In the genomic region with DNA sequence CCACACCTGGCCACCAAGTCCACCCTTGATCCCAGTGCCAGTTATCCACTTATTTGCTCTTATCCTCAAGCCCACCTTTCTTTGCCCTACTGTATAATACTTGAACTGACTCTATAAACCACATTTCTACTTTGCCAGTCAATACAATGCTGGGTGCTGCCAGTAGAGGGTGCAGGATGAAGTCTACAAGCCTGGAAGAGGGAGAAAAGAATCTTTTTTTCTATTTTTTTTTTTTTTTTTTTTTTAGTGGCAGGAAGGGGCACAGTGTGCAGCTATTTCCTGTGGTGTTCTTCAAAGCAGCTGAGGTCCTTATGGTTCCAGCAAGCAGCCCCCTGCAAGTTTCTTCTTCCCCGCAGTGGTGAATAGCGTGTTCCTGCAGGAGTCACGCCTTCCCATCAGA, we compare ENCODE assay signal across 9 cellular contexts. TPM values are rescaled to one million over a fixed set of nuclear protein-coding genes. Genes with fewer than 3 reads are reported as not detected.
DNase-seq lines count a peak whose midpoint lies in the region; ATAC-seq and TF ChIP-seq lines count a peak whose summit lies in the region.
"Had no signal": no experiment of that assay in that cellular context is flagged by ENCODE, and none has a peak within 500 bp of the region (broad histone marks: within the 10 kb centered on the region; RNA-seq: fewer than 3 reads in every experiment).

No MANE protein-coding gene starts in this region.

- no peak overlapping the region for H3K27ac ChIP-seq in AG04450 (ENCODE audit: low read depth, low read length)
- no peak overlapping the region for H3K27ac ChIP-seq in OCI-LY7 (ENCODE audit: low read depth, low read length, poor library complexity, severe bottlenecking)

- BruUV-seq in OCI-LY7 (replicated peaks; lab: Mats Ljungman, UMichigan): no TSS peak

- no peaks in the 10 kb centered on the region for H3K36me3 ChIP-seq in OCI-LY7 (ENCODE audit: insufficient read depth, low read length)

- POLR2A ChIA-PET in AG04450 (lab: Yijun Ruan, JAX): interaction anchor here (0.6 kb wide), 1 partner anchor 590 kb away, joined by 3 read pairs; no protein-coding TSS in a partner anchor
- POLR2A ChIA-PET in OCI-LY7 (lab: Charles Lee): no interaction called here

- no peaks in the 10 kb centered on the region for H3K9me2 ChIP-seq in OCI-LY7 (ENCODE audit: insufficient read depth, low read length)

- H3K4me1 ChIP-seq in OCI-LY7 (ENCODE audit: insufficient read depth, low read length, poor library complexity, severe bottlenecking): peaks cover 36% of the 10 kb centered on the region

- no peak overlapping the region for H3K4me3 ChIP-seq in AG04450 (ENCODE audit: low read depth, low read length)
- no peak overlapping the region for H3K4me3 ChIP-seq in OCI-LY7 (ENCODE audit: low read depth, low read length, poor library complexity, severe bottlenecking)

- peaks cover 6% of the 10 kb centered on the region; the same call in 1 of the 2 replicates for H3K9me3 ChIP-seq in AG04450 (ENCODE audit: control insufficient read depth, insufficient read depth, low read length)
- no peaks in the 10 kb centered on the region for H3K9me3 ChIP-seq in OCI-LY7 (ENCODE audit: low read length)

- ATAC-seq in GM21381 (IDR thresholded peaks at IDR 0.05; ENCODE audit: unreplicated experiment): no peak
- no peak for ATAC-seq in HG03280 (IDR thresholded peaks at IDR 0.05; ENCODE audit: unreplicated experiment)
- no peak for ATAC-seq in HG02885 (IDR thresholded peaks at IDR 0.05; ENCODE audit: poor library complexity, unreplicated experiment)

- H3K79me2 ChIP-seq in OCI-LY7 (ENCODE audit: insufficient read depth, low read depth, low read length): no peaks in the 10 kb centered on the region

- CTCF ChIA-PET in AG04450 (lab: Charles Lee) (interaction anchor here (0.6 to 7.0 kb wide), 2 partner anchors 116 to 256 kb away, joined by 4 to 130 read pairs; no protein-coding TSS in a partner anchor), OCI-LY7 (lab: Charles Lee; ENCODE audit: unreplicated experiment) (no interaction called here)

- no peak for TF ChIP-seq POLR2A in erythroblast (IDR thresholded peaks at IDR 0.05; ENCODE audit: low read length)

- intact Hi-C loops in OCI-LY7 (cut with micrococcal nuclease; ENCODE audit: unreplicated experiment): no loop called here
- intact Hi-C loops in head of caudate nucleus (cut with DNase I): no loop called here

- H3K4me2 ChIP-seq in OCI-LY7 (ENCODE audit: low read length): peak overlapping the region; percentile 47

- DNase-seq in AG04450 (ENCODE audit: low read depth, low spot score): no peak
- DNase-seq in OCI-LY7 (ENCODE audit: low spot score): peak; percentile 66
- DNase-seq in erythroblast (lab: John Stamatoyannopoulos, UW): peak; percentile 3 to 7
- no peak for DNase-seq in head of caudate nucleus
- DNase-seq: OCI-M1 had no signal

- no peaks in the 10 kb centered on the region for H4K20me1 ChIP-seq in OCI-LY7 (ENCODE audit: insufficient read depth, low read length)

- TF ChIP-seq CTCF in AG04450 (IDR thresholded peaks at IDR 0.05; ENCODE audit: low read depth, low read length): peak; percentile 36; the same call in 1 of the 2 replicates
- peak; percentile 64 for TF ChIP-seq CTCF in GM12873 (IDR thresholded peaks at IDR 0.05; ENCODE audit: insufficient read depth, low read depth, low read length, missing control alignments)
- TF ChIP-seq CTCF in OCI-LY7 (conservative IDR thresholded peaks at IDR 0.05; ENCODE audit: low read length): peak; percentile 77

- peaks cover 6% of the 10 kb centered on the region for H3K27me3 ChIP-seq in AG04450 (ENCODE audit: control insufficient read depth, insufficient read depth, low read length)

- peak overlapping the region; percentile 68; the same call in 1 of the 2 replicates for H2AFZ ChIP-seq in OCI-LY7 (ENCODE audit: low read length)

RNA-seq across cellular contexts. Expression of gene GABRR1, which starts 22.2 kb away (rescaled TPM):
- not detected in 2 replicates for polyA plus RNA-seq in AG04450 (2011; rRNA removed)
- polyA minus RNA-seq in AG04450 (2011; rRNA and poly(A)+ RNA removed): not detected in 2 replicates
- not detected in 2 replicates for total RNA-seq in OCI-LY7 (2014; rRNA removed; shearing (Covaris generic))
- total RNA-seq in OCI-LY7 (2022): not detected in 2 replicates

Comparison
In these comparisons a context has a peak if more than half of its experiments do, and no peak if none do; other contexts are left out.
1. DNase-seq: peak in OCI-LY7 (single experiment) and erythroblast (2 of 2); none in AG04450 (single experiment) and head of caudate nucleus (0 of 42).
2. Peak in every context shown above with its lines, with median percentiles within 50 percentile points of each other: CTCF ChIP-seq.